Comparison of ENCODE assay signal across 1 cellular context in genomic region chr2:86440631-86441391, GRCh38.
TF ChIP-seq lines count a peak whose summit lies in the region.

KDM3A (plus strand) TSS chr2:86441371; CDS start chr2:86442048, 677 bp downstream.

TF ChIP-seq in HepG2, 621 proteins besides CTCF, POLR2A, EP300 and RAD21 (continued from another document and continues in another):
- TF ChIP-seq ZBTB34 (CRISPR knock-in tag; IDR thresholded peaks at IDR 0.05): peak; percentile 85
- TF ChIP-seq ZFP91 (CRISPR knock-in tag; IDR thresholded peaks at IDR 0.05; ENCODE audit: borderline replicate concordance): peak; percentile 98
- TF ChIP-seq ZBTB43 (CRISPR knock-in tag; conservative IDR thresholded peaks at IDR 0.05): peak; percentile 98
- peak; percentile 90 for TF ChIP-seq KLF12 (CRISPR knock-in tag; IDR thresholded peaks at IDR 0.05; ENCODE audit: borderline replicate concordance)
- TF ChIP-seq ZNF124 (CRISPR knock-in tag; IDR thresholded peaks at IDR 0.05): peak; percentile 96
- TF ChIP-seq ZSCAN31 (CRISPR knock-in tag; IDR thresholded peaks at IDR 0.05; ENCODE audit: low read depth): peak; percentile 99
- TF ChIP-seq USF2 (IDR thresholded peaks at IDR 0.05; ENCODE audit: low read depth, low read length): peak; percentile 69; the same call in 1 of the 2 replicates
- peak; percentile 88 for TF ChIP-seq USF2 (CRISPR knock-in tag; IDR thresholded peaks at IDR 0.05; ENCODE audit: borderline replicate concordance)
- TF ChIP-seq NONO (IDR thresholded peaks at IDR 0.05): no peak
- peak; percentile 97 for TF ChIP-seq NONO (CRISPR knock-in tag; conservative IDR thresholded peaks at IDR 0.05)
- TF ChIP-seq ZSCAN22 (CRISPR knock-in tag; IDR thresholded peaks at IDR 0.05): peak; percentile 91
- peak; percentile 84; the same call in 1 of the 2 replicates for TF ChIP-seq CHD4 (IDR thresholded peaks at IDR 0.05; ENCODE audit: borderline replicate concordance, low read length)
- peak; percentile 97 for TF ChIP-seq MLXIP (CRISPR knock-in tag; IDR thresholded peaks at IDR 0.05; ENCODE audit: borderline replicate concordance)
- TF ChIP-seq ARHGAP35 (CRISPR knock-in tag; IDR thresholded peaks at IDR 0.05; ENCODE audit: borderline replicate concordance): peak; percentile 99
- TF ChIP-seq DBP (CRISPR knock-in tag; IDR thresholded peaks at IDR 0.05; ENCODE audit: not compliant biosample characterization): peak; percentile 97
- TF ChIP-seq ZSCAN9 (CRISPR knock-in tag; IDR thresholded peaks at IDR 0.05; ENCODE audit: borderline replicate concordance): peak; percentile 100
- peak; percentile 100 for TF ChIP-seq ZNF280B (CRISPR knock-in tag; IDR thresholded peaks at IDR 0.05; ENCODE audit: borderline replicate concordance)
- peak; percentile 94 for TF ChIP-seq STAT5B (CRISPR knock-in tag; IDR thresholded peaks at IDR 0.05)
- no peak; the same call in 1 of the 2 replicates for TF ChIP-seq ZMYM3 (CRISPR knock-in tag; IDR thresholded peaks at IDR 0.05)
- peak; percentile 96 for TF ChIP-seq ZSCAN21 (CRISPR knock-in tag; IDR thresholded peaks at IDR 0.05; ENCODE audit: borderline replicate concordance)
- peak; percentile 98 for TF ChIP-seq ZNF264 (CRISPR knock-in tag; IDR thresholded peaks at IDR 0.05)
- TF ChIP-seq HNF4A (CRISPR knock-in tag; IDR thresholded peaks at IDR 0.05): peak; percentile 15
- peak; percentile 93; the same call in 1 of the 2 replicates for TF ChIP-seq MIER3 (CRISPR knock-in tag; IDR thresholded peaks at IDR 0.05; ENCODE audit: borderline replicate concordance)
- TF ChIP-seq ZSCAN29 (CRISPR knock-in tag; conservative IDR thresholded peaks at IDR 0.05): peak; percentile 83; the same call in 1 of the 2 replicates
- TF ChIP-seq ZBTB37 (CRISPR knock-in tag; IDR thresholded peaks at IDR 0.05): peak; percentile 80
- TF ChIP-seq BCLAF1 (IDR thresholded peaks at IDR 0.05): no peak
- TF ChIP-seq CBFB (CRISPR knock-in tag; IDR thresholded peaks at IDR 0.05): peak; percentile 57; the same call in 1 of the 2 replicates
- TF ChIP-seq ZNF350 (CRISPR knock-in tag; IDR thresholded peaks at IDR 0.05; ENCODE audit: borderline replicate concordance, low read depth): peak; percentile 100
- peak; percentile 82 for TF ChIP-seq FOXP1 (IDR thresholded peaks at IDR 0.05)
- peak; percentile 66 for TF ChIP-seq FOXP1 (CRISPR knock-in tag; IDR thresholded peaks at IDR 0.05)
- peak; percentile 82 for TF ChIP-seq U2AF1 (optimal IDR thresholded peaks at IDR 0.05; ENCODE audit: low read depth, low read length)
- peak; percentile 82 for TF ChIP-seq THRA (CRISPR knock-in tag; IDR thresholded peaks at IDR 0.05; ENCODE audit: borderline replicate concordance)
- TF ChIP-seq ETS1 (CRISPR knock-in tag; IDR thresholded peaks at IDR 0.05): peak; percentile 99
- TF ChIP-seq CC2D1A (CRISPR knock-in tag; IDR thresholded peaks at IDR 0.05): peak; percentile 91
- peak; percentile 94 for TF ChIP-seq ELF3 (CRISPR knock-in tag; IDR thresholded peaks at IDR 0.05)
